ENCODE assay signal across 15 cellular contexts in genomic region chr11:9211322-9211721, GRCh38. TPM values are rescaled to one million over a fixed set of nuclear protein-coding genes. Genes with fewer than 3 reads are reported as not detected.
DNase-seq lines count a peak whose midpoint lies in the region; ATAC-seq and TF ChIP-seq lines count a peak whose summit lies in the region.
"Had no signal": no experiment of that assay in that cellular context is flagged by ENCODE, and none has a peak within 500 bp of the region (broad histone marks: within the 10 kb centered on the region; RNA-seq: fewer than 3 reads in every experiment).

No MANE protein-coding gene starts in this region.

- peaks cover 43% of the 10 kb centered on the region for H3K4me1 Mint-ChIP-seq in endodermal cell

- H3K27me3 ChIP-seq in cardiac muscle cell (no peaks in the 10 kb centered on the region), endodermal cell (ENCODE audit: control insufficient read depth, insufficient read depth, low read length, poor library complexity, severe bottlenecking) (no peaks in the 10 kb centered on the region)
- H3K27me3 ChIP-seq: ovary had no signal

- no peak for DNase-seq in cardiac muscle cell (ENCODE audit: low read depth in 1 of 2, low spot score in 1 of 2)
- DNase-seq in cardiac septum (ENCODE audit: low spot score), result no peak
- DNase-seq in endodermal cell, result no peak
- no peak for DNase-seq in HPDE6-E6E7 (ENCODE audit: extremely low spot score)
- no peak for DNase-seq in NOMO-1 treated with DMSO at 0.1 percent for 48 hours (lab: John Stamatoyannopoulos, UW; ENCODE audit: unreplicated experiment)
- no peak for DNase-seq in NCI-H226
- DNase-seq: activated CD8-positive, alpha-beta memory T cell treated with anti-CD3 and anti-CD28 coated beads for 24 hours; activated gamma-delta T cell; dermis blood vessel endothelial cell; Karpas-422; left ventricle myocardium inferior; NCI-H1105; ovary had no signal

- peak overlapping the region; percentile 24 for H3K27ac Mint-ChIP-seq in endodermal cell

- intact Hi-C loops in cardiac septum (cut with DNase I), result no loop called here

- no peak overlapping the region for H3K9ac ChIP-seq in endodermal cell (ENCODE audit: extremely low read depth, low read length, poor library complexity, severe bottlenecking)

- H3K9me3 ChIP-seq in cardiac muscle cell (ENCODE audit: low read depth) (no peaks in the 10 kb centered on the region), endodermal cell (ENCODE audit: control insufficient read depth, low read length) (no peaks in the 10 kb centered on the region)
- H3K9me3 ChIP-seq: left ventricle myocardium inferior, ovary had no signal

- H3K9me3 Mint-ChIP-seq in endodermal cell, result no peaks in the 10 kb centered on the region

- H3K36me3 Mint-ChIP-seq in endodermal cell (ENCODE audit: low read depth), result no peaks in the 10 kb centered on the region

- TF ChIP-seq CTCF in cardiac muscle cell (IDR thresholded peaks at IDR 0.05; ENCODE audit: low read depth, low read length), result no peak
- no peak for TF ChIP-seq CTCF in endodermal cell (conservative IDR thresholded peaks at IDR 0.05)

- H3K4me3 Mint-ChIP-seq in endodermal cell, result no peak overlapping the region

- H3K27ac ChIP-seq in cardiac muscle cell, result peak overlapping the region; percentile 43
- no peak overlapping the region for H3K27ac ChIP-seq in endodermal cell (ENCODE audit: low read depth, low read length)
- H3K27ac ChIP-seq: left ventricle myocardium inferior, ovary had no signal

- ATAC-seq in HG03565 (IDR thresholded peaks at IDR 0.05; ENCODE audit: unreplicated experiment), result peak; percentile 15
- ATAC-seq: sciatic nerve had no signal

- H3K4me3 ChIP-seq in cardiac muscle cell (no peak overlapping the region), endodermal cell (ENCODE audit: low read length) (no peak overlapping the region)
- H3K4me3 ChIP-seq: left ventricle myocardium inferior, ovary had no signal

- H3K27me3 Mint-ChIP-seq in endodermal cell (ENCODE audit: insufficient read depth), result no peaks in the 10 kb centered on the region

- WGBS in endodermal cell (ENCODE audit: insufficient coverage in 1 of 2, insufficient read length in 1 of 2), 2 experiments, result 95 to 100% methylated on average over 2 to 3 of the region's 3 CpGs

- H3K36me3 ChIP-seq in cardiac muscle cell, result no peaks in the 10 kb centered on the region
- H3K36me3 ChIP-seq in endodermal cell (ENCODE audit: control insufficient read depth, insufficient read depth, low read length), result no peaks in the 10 kb centered on the region
- H3K36me3 ChIP-seq: left ventricle myocardium inferior, ovary had no signal

- H3K4me1 ChIP-seq in cardiac muscle cell (ENCODE audit: low read depth), result peaks cover 39% of the 10 kb centered on the region
- peaks cover 19% of the 10 kb centered on the region for H3K4me1 ChIP-seq in endodermal cell (ENCODE audit: control insufficient read depth, insufficient read depth, low read length)

RNA-seq across cellular contexts. Expression of gene DENND5A, which starts 53.8 kb away (rescaled TPM):
- total RNA-seq in cardiac muscle cell (120 and 196 TPM in 2 replicates), cardiac septum (132 TPM), endodermal cell (100 to 1,000 TPM; 119 to 171 TPM)
- 99.5 and 156 TPM in 2 replicates for polyA plus RNA-seq in cardiac muscle cell
- 97.0 TPM for polyA plus RNA-seq in endodermal cell (2013, experiment 1 of 2)
- 94.8 TPM for polyA plus RNA-seq in endodermal cell (2013, experiment 2 of 2)
